20 cellular contexts compared by ENCODE assay signal in the genomic region with DNA sequence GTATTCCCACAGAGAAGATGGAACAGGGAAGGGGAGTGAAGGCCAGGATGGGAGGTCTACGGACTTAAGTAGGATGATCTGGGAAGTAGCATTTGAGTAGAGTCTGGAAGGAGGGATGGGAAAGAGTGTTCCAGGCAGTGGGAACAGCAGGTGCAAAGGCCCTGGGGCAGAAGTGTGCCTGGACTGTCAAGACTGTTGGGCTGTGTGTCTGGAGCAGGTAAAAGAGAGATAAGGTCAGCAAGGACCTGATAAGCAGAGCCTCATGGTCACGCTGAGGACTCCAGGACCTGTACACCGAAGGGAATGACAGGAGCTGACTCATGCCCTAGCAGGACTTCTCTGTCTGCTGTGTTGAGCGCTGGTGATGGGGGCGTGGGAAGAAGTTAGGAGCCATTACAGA. TPM values are rescaled to one million over a fixed set of nuclear protein-coding genes. Genes with fewer than 3 reads are reported as not detected.
"Had no signal": no experiment of that assay in that cellular context is flagged by ENCODE, and none has a peak within 500 bp of the region (broad histone marks: within the 10 kb centered on the region; RNA-seq: fewer than 3 reads in every experiment).

No MANE protein-coding gene starts in this region.

- H3K36me3 ChIP-seq: neutrophil, spleen, tibial nerve had no signal

- H3K4me1 Mint-ChIP-seq: immature natural killer cell; stimulated activated naive B cell treated with anti-CD40 and anti-IgM and Interleukin-4, amounts not matched to agents 10 μg/mL and 1 μg/mL and 100 μg/mL, for 72 hours; stimulated activated naive CD8-positive, alpha-beta T cell treated with anti-CD3 and anti-CD28 coated beads, Interleukin-15, amount 100 ng/mL, for 72 hours had no signal

- H3K27me3 ChIP-seq: spleen, testis, tibial nerve had no signal

- H3K4me3 Mint-ChIP-seq: dendritic cell treated with granulocyte-macrophage colony-stimulating factor and Interleukin-4, amounts not matched to agents 40 ng/mL and 50 ng/mL, for 4 days; effector memory CD8-positive, alpha-beta T cell; immature natural killer cell; naive thymus-derived CD4-positive, alpha-beta T cell; nephron progenitor cell; stimulated activated naive B cell treated with anti-CD40 and anti-IgM and Interleukin-4, amounts not matched to agents 10 μg/mL and 1 μg/mL and 100 μg/mL, for 72 hours; stimulated activated naive CD8-positive, alpha-beta T cell treated with anti-CD3 and anti-CD28 coated beads, Interleukin-15, amount 100 ng/mL, for 72 hours had no signal

- H3K9me3 ChIP-seq: neutrophil, spleen, testis, tibial nerve had no signal

- H3K4me3 ChIP-seq: lung, spleen, testis, tibial nerve had no signal

- H3K27ac Mint-ChIP-seq: dendritic cell treated with granulocyte-macrophage colony-stimulating factor and Interleukin-4, amounts not matched to agents 40 ng/mL and 50 ng/mL, for 4 days; effector memory CD8-positive, alpha-beta T cell; immature natural killer cell; naive thymus-derived CD4-positive, alpha-beta T cell; nephron progenitor cell; stimulated activated naive B cell treated with anti-CD40 and anti-IgM and Interleukin-4, amounts not matched to agents 10 μg/mL and 1 μg/mL and 100 μg/mL, for 72 hours; stimulated activated naive CD8-positive, alpha-beta T cell treated with anti-CD3 and anti-CD28 coated beads, Interleukin-15, amount 100 ng/mL, for 72 hours had no signal

- ATAC-seq: effector memory CD8-positive, alpha-beta T cell; left ventricle myocardium superior; naive thymus-derived CD4-positive, alpha-beta T cell; sciatic nerve; stimulated activated naive B cell treated with anti-CD40 and anti-IgM and Interleukin-4, amounts not matched to agents 10 μg/mL and 1 μg/mL and 100 μg/mL, for 72 hours; stimulated activated naive CD8-positive, alpha-beta T cell treated with anti-CD3 and anti-CD28 coated beads, Interleukin-15, amount 100 ng/mL, for 72 hours had no signal

- DNase-seq: effector memory CD8-positive, alpha-beta T cell; immature natural killer cell; left ventricle myocardium superior; mesendoderm; naive thymus-derived CD4-positive, alpha-beta T cell; nephron progenitor cell; posterior cingulate gyrus; spleen; stimulated activated CD4-positive, alpha-beta T cell treated with anti-CD3 and anti-CD28 coated beads, Interleukin-2, amount 100 ng/mL, for 24 hours; stimulated activated CD4-positive, alpha-beta T cell treated with anti-CD3 and anti-CD28 coated beads, Interleukin-4, amount 100 ng/mL, for 4 hours; stimulated activated naive B cell treated with anti-CD40 and anti-IgM and Interleukin-4, amounts not matched to agents 10 μg/mL and 1 μg/mL and 100 μg/mL, for 72 hours; stimulated activated naive CD8-positive, alpha-beta T cell treated with anti-CD3 and anti-CD28 coated beads, Interleukin-15, amount 100 ng/mL, for 72 hours had no signal

- H3K36me3 Mint-ChIP-seq: immature natural killer cell; stimulated activated naive B cell treated with anti-CD40 and anti-IgM and Interleukin-4, amounts not matched to agents 10 μg/mL and 1 μg/mL and 100 μg/mL, for 72 hours had no signal

- H3K27ac ChIP-seq: foreskin keratinocyte, neutrophil, spleen, testis had no signal

- H3K9me3 Mint-ChIP-seq: dendritic cell treated with granulocyte-macrophage colony-stimulating factor and Interleukin-4, amounts not matched to agents 40 ng/mL and 50 ng/mL, for 4 days; effector memory CD8-positive, alpha-beta T cell; immature natural killer cell; naive thymus-derived CD4-positive, alpha-beta T cell; nephron progenitor cell; stimulated activated naive CD8-positive, alpha-beta T cell treated with anti-CD3 and anti-CD28 coated beads, Interleukin-15, amount 100 ng/mL, for 72 hours had no signal

- H3K4me1 ChIP-seq: foreskin keratinocyte, spleen, testis had no signal

RNA-seq across cellular contexts. Expression of gene CARD14, which starts 0.7 kb away (rescaled TPM):
- total RNA-seq: left ventricle myocardium superior, pulmonary artery endothelial cell had no signal
